In genomic region chr7:123649956-123650355, GRCh38 we compare ENCODE assay signal across 23 cellular contexts. TPM values are rescaled to one million over a fixed set of nuclear protein-coding genes. Genes with fewer than 3 reads are reported as not detected.
A peak's percentile ranks its signal among the peaks of the same experiment; 100 is the strongest.
DNase-seq lines count a peak whose midpoint lies in the region; ATAC-seq, FAIRE-seq and TF ChIP-seq lines count a peak whose summit lies in the region.
"Had no signal": no experiment of that assay in that cellular context is flagged by ENCODE, and none has a peak within 500 bp of the region (broad histone marks: within the 10 kb centered on the region; RNA-seq: fewer than 3 reads in every experiment).

No MANE protein-coding gene starts in this region.

- no peaks in the 10 kb centered on the region for H4K20me1 ChIP-seq in astrocyte (ENCODE audit: insufficient read depth, low read length)

- no peak overlapping the region for H3K4me2 ChIP-seq in astrocyte (ENCODE audit: low read length)

- peaks cover 9% of the 10 kb centered on the region for H3K4me1 Mint-ChIP-seq in astrocyte (ENCODE audit: low read depth, unreplicated experiment)
- no peaks in the 10 kb centered on the region for H3K4me1 Mint-ChIP-seq in activated naive CD4-positive, alpha-beta T cell treated with anti-CD3 and anti-CD28 coated beads, Interleukin-2, amount 10 ng/mL, durations not matched to agents 7 days and 5 days
- H3K4me1 Mint-ChIP-seq: activated CD4-positive, alpha-beta T cell treated with anti-CD3 and anti-CD28 coated beads for 36 hours had no signal

- no peak overlapping the region for H3K27ac Mint-ChIP-seq in astrocyte (ENCODE audit: unreplicated experiment)
- H3K27ac Mint-ChIP-seq in activated naive CD4-positive, alpha-beta T cell treated with anti-CD3 and anti-CD28 coated beads, Interleukin-2, amount 10 ng/mL, durations not matched to agents 7 days and 5 days, result no peak overlapping the region
- H3K27ac Mint-ChIP-seq: activated CD4-positive, alpha-beta T cell treated with anti-CD3 and anti-CD28 coated beads for 36 hours; activated naive CD4-positive, alpha-beta T cell treated with anti-CD3 and anti-CD28 coated beads for 36 hours; type B pancreatic cell had no signal

- CTCF ChIA-PET in activated naive CD4-positive, alpha-beta T cell treated with anti-CD3 and anti-CD28 coated beads, Interleukin-2, amount 10 ng/mL, durations not matched to agents 7 days and 5 days (lab: Charles Lee), result no interaction called here

- no peaks in the 10 kb centered on the region for H3K9me3 Mint-ChIP-seq in astrocyte (ENCODE audit: unreplicated experiment)
- H3K9me3 Mint-ChIP-seq in activated naive CD4-positive, alpha-beta T cell treated with anti-CD3 and anti-CD28 coated beads, Interleukin-2, amount 10 ng/mL, durations not matched to agents 7 days and 5 days, result no peaks in the 10 kb centered on the region
- H3K9me3 Mint-ChIP-seq: activated naive CD4-positive, alpha-beta T cell treated with anti-CD3 and anti-CD28 coated beads for 36 hours; type B pancreatic cell had no signal

- FAIRE-seq in HTR-8/SVneo (lab: Jason Lieb, UNC) (no peak), astrocyte (lab: Jason Lieb, UNC) (no peak)
- FAIRE-seq: GM12892, keratinocyte had no signal

- no peaks in the 10 kb centered on the region for H3K27me3 ChIP-seq in astrocyte (ENCODE audit: insufficient read depth, low read length)

- H3K9ac ChIP-seq in astrocyte (ENCODE audit: low read length), result no peak overlapping the region

- no peak overlapping the region for H2AFZ ChIP-seq in astrocyte (ENCODE audit: low read depth, low read length)

- H3K27ac ChIP-seq in astrocyte (ENCODE audit: low read depth, low read length), result no peak overlapping the region
- H3K27ac ChIP-seq: skin epidermis had no signal

- no peaks in the 10 kb centered on the region for H3K27me3 Mint-ChIP-seq in astrocyte (ENCODE audit: low read depth, unreplicated experiment)
- H3K27me3 Mint-ChIP-seq in activated naive CD4-positive, alpha-beta T cell treated with anti-CD3 and anti-CD28 coated beads, Interleukin-2, amount 10 ng/mL, durations not matched to agents 7 days and 5 days, result peaks cover 4% of the 10 kb centered on the region
- H3K27me3 Mint-ChIP-seq: type B pancreatic cell had no signal

- H3K4me3 Mint-ChIP-seq in astrocyte (ENCODE audit: unreplicated experiment), result no peak overlapping the region
- no peak overlapping the region for H3K4me3 Mint-ChIP-seq in activated naive CD4-positive, alpha-beta T cell treated with anti-CD3 and anti-CD28 coated beads, Interleukin-2, amount 10 ng/mL, durations not matched to agents 7 days and 5 days
- H3K4me3 Mint-ChIP-seq: activated CD4-positive, alpha-beta T cell treated with anti-CD3 and anti-CD28 coated beads for 36 hours; activated naive CD4-positive, alpha-beta T cell treated with anti-CD3 and anti-CD28 coated beads for 36 hours; type B pancreatic cell had no signal

- ATAC-seq in HG03469 (IDR thresholded peaks at IDR 0.05; ENCODE audit: unreplicated experiment) (no peak), HG02571 (IDR thresholded peaks at IDR 0.05; ENCODE audit: unreplicated experiment) (no peak)
- ATAC-seq: activated CD4-positive, alpha-beta T cell treated with anti-CD3 and anti-CD28 coated beads for 36 hours; HCT116 had no signal

- peak; percentile 34 for DNase-seq in AG08395 (ENCODE audit: low spot score)
- DNase-seq in HTR-8/SVneo (ENCODE audit: insufficient read length, low spot score), result peak; percentile 10
- DNase-seq in astrocyte (ENCODE audit: low read depth), result peak; percentile 15
- peak; percentile 7 for DNase-seq in hepatic stellate cell (ENCODE audit: low spot score)
- no peak for DNase-seq in activated naive CD4-positive, alpha-beta T cell treated with anti-CD3 and anti-CD28 coated beads, Interleukin-2, amount 10 ng/mL, durations not matched to agents 7 days and 5 days
- no peak for DNase-seq in SHP77 treated with DMSO at 0.1 percent for 48 hours (lab: John Stamatoyannopoulos, UW)
- DNase-seq: activated CD4-positive, alpha-beta T cell treated with anti-CD3 and anti-CD28 coated beads for 36 hours; activated naive CD4-positive, alpha-beta T cell treated with anti-CD3 and anti-CD28 coated beads for 36 hours; caudate nucleus; glutamatergic neuron; MM.1S; NCI-H774; T-helper 2 cell had no signal

- H3K4me1 ChIP-seq in astrocyte (ENCODE audit: insufficient read depth, low read length), result no peaks in the 10 kb centered on the region

- no peak overlapping the region for H3K4me3 ChIP-seq in astrocyte (ENCODE audit: insufficient read depth, low read depth, low read length)
- H3K4me3 ChIP-seq: skin epidermis had no signal

- H3K79me2 ChIP-seq in astrocyte (ENCODE audit: insufficient read depth, low read length), result no peaks in the 10 kb centered on the region

- TF ChIP-seq CTCF in astrocyte (IDR thresholded peaks at IDR 0.05; ENCODE audit: insufficient read depth, low read depth, low read length), result no peak

- no peaks in the 10 kb centered on the region for H3K36me3 ChIP-seq in astrocyte (ENCODE audit: insufficient read depth, low read length)

- no peaks in the 10 kb centered on the region for H3K36me3 Mint-ChIP-seq in astrocyte (ENCODE audit: low read depth, unreplicated experiment)
- no peaks in the 10 kb centered on the region for H3K36me3 Mint-ChIP-seq in activated naive CD4-positive, alpha-beta T cell treated with anti-CD3 and anti-CD28 coated beads, Interleukin-2, amount 10 ng/mL, durations not matched to agents 7 days and 5 days
- H3K36me3 Mint-ChIP-seq: type B pancreatic cell had no signal

- H3K9me3 ChIP-seq in astrocyte (ENCODE audit: insufficient read depth, low read depth, low read length), result no peaks in the 10 kb centered on the region

RNA-seq across cellular contexts. Expression of gene LMOD2, which starts 5.7 kb away (rescaled TPM):
- not detected in 2 replicates for total RNA-seq in astrocyte
- total RNA-seq: activated CD4-positive, alpha-beta T cell treated with anti-CD3 and anti-CD28 coated beads for 36 hours; activated naive CD4-positive, alpha-beta T cell treated with anti-CD3 and anti-CD28 coated beads for 36 hours; G401; mononuclear cell; omental fat pad had no signal

RNA-seq across cellular contexts. Expression of gene ASB15, which starts 48.3 kb away (rescaled TPM):
- not detected in 2 replicates for total RNA-seq in astrocyte
- total RNA-seq: activated CD4-positive, alpha-beta T cell treated with anti-CD3 and anti-CD28 coated beads for 36 hours; activated naive CD4-positive, alpha-beta T cell treated with anti-CD3 and anti-CD28 coated beads for 36 hours; G401; mononuclear cell; omental fat pad had no signal

Comparison
In these comparisons a context has a peak if more than half of its experiments do, and no peak if none do; other contexts are left out.
1. DNase-seq: peak in AG08395 (single experiment), HTR-8/SVneo (single experiment), astrocyte (single experiment) and hepatic stellate cell (single experiment); none in activated naive CD4-positive, alpha-beta T cell treated with anti-CD3 and anti-CD28 coated beads, Interleukin-2, amount 10 ng/mL, durations not matched to agents 7 days and 5 days (single experiment) and SHP77 treated with DMSO at 0.1 percent for 48 hours (single experiment).